Comparison of ENCODE assay signal across 22 cellular contexts in the genomic region with DNA sequence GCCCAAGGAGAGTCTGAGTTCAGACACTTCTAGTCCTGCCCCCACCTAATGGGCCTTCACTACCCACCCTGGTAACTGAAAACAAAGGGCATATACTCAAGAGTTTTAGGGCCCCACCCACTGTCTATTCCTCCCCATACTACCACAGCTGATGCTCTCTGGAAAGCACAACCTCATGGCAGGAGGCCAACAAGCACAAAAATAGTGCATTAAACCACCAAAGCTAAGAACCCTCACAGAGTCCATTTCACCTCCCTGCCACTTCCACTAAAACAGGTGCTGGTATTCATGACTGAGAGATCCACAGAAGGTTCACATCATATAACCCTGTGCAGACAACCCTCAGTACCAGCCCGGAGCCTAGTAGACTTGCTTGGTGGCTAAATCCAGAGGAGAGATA.
"Had no signal": no experiment of that assay in that cellular context is flagged by ENCODE, and none has a peak within 500 bp of the region (broad histone marks: within the 10 kb centered on the region; RNA-seq: fewer than 3 reads in every experiment).

No MANE protein-coding gene starts in this region.

- ATAC-seq: HepG2, T-cell had no signal

- H3K4me2 ChIP-seq: KMS-11, SK-N-SH had no signal

- DNase-seq: IMR-90, Kasumi-1, MV-4-11, NCI-H1048, NCI-H1417, NCI-H1436 treated with DMSO at 0.1 percent for 48 hours, NCI-H1694, NCI-H187 treated with DMSO at 0.1 percent for 48 hours, NCI-H2029 treated with DMSO at 0.1 percent for 48 hours, NCI-H2171, NCI-H226, NCI-H524, NCI-H526 treated with DMSO at 0.1 percent for 48 hours, NCI-H748 treated with DMSO at 0.1 percent for 48 hours, Right ventricle myocardium superior, RPMI8226, SIG-M5, SK-N-SH, SW 1271, T-cell had no signal

- H3K9ac ChIP-seq: KMS-11, SK-N-SH had no signal

- H3K9me3 ChIP-seq: SK-N-SH had no signal

- H3K27ac ChIP-seq: KMS-11 had no signal
